ENCODE assay signal across 13 cellular contexts in the genomic region with DNA sequence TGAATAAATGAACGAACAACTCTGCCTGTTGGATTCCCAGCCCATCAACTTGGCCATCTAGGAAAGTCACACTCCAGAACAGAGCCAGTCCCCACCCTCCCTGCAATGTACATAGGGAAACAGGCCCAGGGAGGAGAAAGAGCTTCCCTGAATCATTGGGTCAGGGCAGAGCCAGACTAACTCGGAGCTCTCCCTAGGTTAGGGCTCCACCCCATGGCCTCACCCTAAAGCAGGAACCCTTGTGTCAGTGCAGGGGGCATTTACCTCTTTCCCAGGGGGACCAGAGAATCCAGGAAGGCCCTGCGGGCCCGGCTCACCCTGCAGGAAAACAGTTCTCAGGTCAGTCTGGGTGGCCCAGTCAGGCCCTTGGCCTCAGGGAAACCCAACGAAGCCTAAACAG. TPM values are rescaled to one million over a fixed set of nuclear protein-coding genes. Genes with fewer than 3 reads are reported as not detected.
DNase-seq lines count a peak whose midpoint lies in the region; ATAC-seq and FAIRE-seq lines count a peak whose summit lies in the region.
"Had no signal": no experiment of that assay in that cellular context is flagged by ENCODE, and none has a peak within 500 bp of the region (broad histone marks: within the 10 kb centered on the region; RNA-seq: fewer than 3 reads in every experiment).

No MANE protein-coding gene starts in this region.

- FAIRE-seq in frontal cortex (lab: Jason Lieb, UNC) = no peak

- ATAC-seq in esophagus mucosa (peak; percentile 80), GM21390 (IDR thresholded peaks at IDR 0.05; ENCODE audit: unreplicated experiment) (no peak), HG03108 (IDR thresholded peaks at IDR 0.05; ENCODE audit: unreplicated experiment) (no peak)

- peak; percentile 26 for DNase-seq in stimulated activated CD4-positive, alpha-beta T cell treated with anti-CD3 and anti-CD28 coated beads, Interleukin-15, amount 100 ng/mL, for 24 hours
- no peak for DNase-seq in stimulated activated CD4-positive, alpha-beta T cell treated with anti-CD3 and anti-CD28 coated beads, Interleukin-12 subunit alpha, Interleukin-12 subunit beta, amount 100 ng/mL, for 4 hours
- DNase-seq in OCI-M1 (lab: John Stamatoyannopoulos, UW) (peak; percentile 38), epidermal melanocyte (ENCODE audit: insufficient read length, low spot score) (no peak), frontal cortex (ENCODE audit: low spot score in 2 of 2) (no peak)
- DNase-seq: activated T-cell treated with anti-CD3 and anti-CD28 coated beads for 4 hours, foreskin melanocyte had no signal

RNA-seq across cellular contexts. Expression of gene COL9A2, which starts 11.6 kb away (rescaled TPM):
- total RNA-seq in esophagus mucosa (0.64 TPM), frontal cortex (6.9 TPM)

RNA-seq across cellular contexts. Expression of gene ZMPSTE24, which starts 47.4 kb away (rescaled TPM):
- total RNA-seq in esophagus mucosa = 25.8 TPM
- total RNA-seq in frontal cortex = 54.2 TPM

RNA-seq across cellular contexts. Expression of gene TMCO2, which starts 57.7 kb away (rescaled TPM):
- total RNA-seq in esophagus mucosa (not detected), frontal cortex (not detected)
- total RNA-seq: lower leg skin, pulmonary artery endothelial cell, urinary bladder had no signal

Comparison
In these comparisons a context has a peak if more than half of its experiments do, and no peak if none do; other contexts are left out.
1. DNase-seq: peak in stimulated activated CD4-positive, alpha-beta T cell treated with anti-CD3 and anti-CD28 coated beads, Interleukin-15, amount 100 ng/mL, for 24 hours (single experiment) and OCI-M1 (single experiment); none in stimulated activated CD4-positive, alpha-beta T cell treated with anti-CD3 and anti-CD28 coated beads, Interleukin-12 subunit alpha, Interleukin-12 subunit beta, amount 100 ng/mL, for 4 hours (single experiment), epidermal melanocyte (single experiment) and frontal cortex (0 of 2).